10 cellular contexts compared by ENCODE assay signal in genomic region chr2:24045511-24046508, GRCh38. TPM values are rescaled to one million over a fixed set of nuclear protein-coding genes. Genes with fewer than 3 reads are reported as not detected.
DNase-seq lines count a peak whose midpoint lies in the region; ATAC-seq, FAIRE-seq and TF ChIP-seq lines count a peak whose summit lies in the region.
"Had no signal": no experiment of that assay in that cellular context is flagged by ENCODE, and none has a peak within 500 bp of the region (broad histone marks: within the 10 kb centered on the region; RNA-seq: fewer than 3 reads in every experiment).

No MANE protein-coding gene starts in this region.

- FAIRE-seq in keratinocyte (lab: Jason Lieb, UNC): no peak

- H4K20me1 ChIP-seq in keratinocyte (ENCODE audit: control insufficient read depth, extremely low read depth, insufficient read depth, low read length): no peaks in the 10 kb centered on the region

- peaks cover 2% of the 10 kb centered on the region for H3K27me3 Mint-ChIP-seq in activated CD4-positive, alpha-beta memory T cell treated with anti-CD3 and anti-CD28 coated beads, Interleukin-2, amount 10 ng/mL, durations not matched to agents 7 days and 5 days

- H3K4me3 Mint-ChIP-seq in activated CD4-positive, alpha-beta memory T cell treated with anti-CD3 and anti-CD28 coated beads, Interleukin-2, amount 10 ng/mL, durations not matched to agents 7 days and 5 days: peak overlapping the region; percentile 96

- CTCF ChIA-PET in activated CD4-positive, alpha-beta memory T cell treated with anti-CD3 and anti-CD28 coated beads, Interleukin-2, amount 10 ng/mL, durations not matched to agents 7 days and 5 days (lab: Charles Lee): interaction anchor here (1.0 to 2.3 kb wide), 4 partner anchors 31 to 221 kb away, joined by 3 to 20 read pairs (median 3); partner anchors contain the start of genes ATAD2B and SF3B6

- dilution Hi-C loops in keratinocyte (cut with MboI; ENCODE audit: extremely low pct_ligation_motif_present, low sequenced_read_pairs): no loop called here

- intact Hi-C loops in left ventricle myocardium inferior (cut with micrococcal nuclease): no loop called here
- intact Hi-C loops in Right ventricle myocardium superior (cut with DNase I): no loop called here
- intact Hi-C loops in tibial artery (cut with DNase I; ENCODE audit: low total_unique reads): loop anchor here (5.0 kb wide), 1 partner anchor 36 kb away; the partner anchor contains the start of gene TP53I3

- H3K79me2 ChIP-seq in keratinocyte (ENCODE audit: control insufficient read depth, insufficient read depth, low read length): peaks cover 10% of the 10 kb centered on the region

- TF ChIP-seq CTCF in left ventricle myocardium inferior (IDR thresholded peaks at IDR 0.05; ENCODE audit: borderline replicate concordance) (no peak), keratinocyte (optimal IDR thresholded peaks at IDR 0.05 in 1 of 3, IDR thresholded peaks at IDR 0.05 in 1 of 3, conservative IDR thresholded peaks at IDR 0.05 in 1 of 3; ENCODE audit: extremely low read depth in 1 of 3, insufficient read depth in 2 of 3, low read length in 3 of 3) (no peak), tibial artery (IDR thresholded peaks at IDR 0.05) (no peak)

- H3K27ac Mint-ChIP-seq in activated CD4-positive, alpha-beta memory T cell treated with anti-CD3 and anti-CD28 coated beads, Interleukin-2, amount 10 ng/mL, durations not matched to agents 7 days and 5 days: no peak overlapping the region

- DNase-seq in left ventricle myocardium inferior (no peak), Right ventricle myocardium superior (no peak), keratinocyte (ENCODE audit: low read depth, low spot score) (no peak), tibial artery (no peak), NCI-H2171 treated with DMSO at 0.1 percent for 48 hours (lab: John Stamatoyannopoulos, UW) (no peak), NCI-H2227 (lab: John Stamatoyannopoulos, UW; ENCODE audit: unreplicated experiment) (no peak)
- DNase-seq in activated CD4-positive, alpha-beta memory T cell treated with anti-CD3 and anti-CD28 coated beads, Interleukin-2, amount 10 ng/mL, durations not matched to agents 7 days and 5 days: no peak
- DNase-seq: KG1 had no signal

- H2AFZ ChIP-seq in keratinocyte (ENCODE audit: control insufficient read depth, low read length): no peak overlapping the region

- H3K27me3 ChIP-seq in left ventricle myocardium inferior (ENCODE audit: low read depth) (no peaks in the 10 kb centered on the region), keratinocyte (ENCODE audit: control insufficient read depth, extremely low read depth, insufficient read depth, low read length) (no peaks in the 10 kb centered on the region), tibial artery (no peaks in the 10 kb centered on the region)

- ATAC-seq in Right ventricle myocardium superior (ENCODE audit: poor library complexity) (no peak), GM19395 (IDR thresholded peaks at IDR 0.05; ENCODE audit: unreplicated experiment) (no peak)

- no peaks in the 10 kb centered on the region for H3K9me3 ChIP-seq in left ventricle myocardium inferior (replicated peaks)
- no peaks in the 10 kb centered on the region for H3K9me3 ChIP-seq in keratinocyte (ENCODE audit: control insufficient read depth, low read depth, low read length)
- no peaks in the 10 kb centered on the region for H3K9me3 ChIP-seq in tibial artery

- H3K4me1 ChIP-seq in left ventricle myocardium inferior (peaks cover 43% of the 10 kb centered on the region), keratinocyte (ENCODE audit: control insufficient read depth, extremely low read depth, insufficient read depth, low read length) (peaks cover 10% of the 10 kb centered on the region), tibial artery (peaks cover 0 to 42% (median 22%) of the 10 kb centered on the region in 4 donors)

- H3K9me3 Mint-ChIP-seq in activated CD4-positive, alpha-beta memory T cell treated with anti-CD3 and anti-CD28 coated beads, Interleukin-2, amount 10 ng/mL, durations not matched to agents 7 days and 5 days: no peaks in the 10 kb centered on the region

- peaks cover 41% of the 10 kb centered on the region for H3K4me1 Mint-ChIP-seq in activated CD4-positive, alpha-beta memory T cell treated with anti-CD3 and anti-CD28 coated beads, Interleukin-2, amount 10 ng/mL, durations not matched to agents 7 days and 5 days

- POLR2A ChIA-PET in activated CD4-positive, alpha-beta memory T cell treated with anti-CD3 and anti-CD28 coated beads, Interleukin-2, amount 10 ng/mL, durations not matched to agents 7 days and 5 days (lab: Charles Lee): interaction anchor here (1.2 to 1.8 kb wide), 2 partner anchors 31 kb away, joined by 3 to 34 read pairs; partner anchors contain the start of gene SF3B6

- H3K9me1 ChIP-seq in keratinocyte (ENCODE audit: control insufficient read depth, extremely low read depth, insufficient read depth, low read length): no peaks in the 10 kb centered on the region

- H3K9ac ChIP-seq in keratinocyte (ENCODE audit: control insufficient read depth, extremely low read depth, insufficient read depth, low read length): no peak overlapping the region

- H3K36me3 Mint-ChIP-seq in activated CD4-positive, alpha-beta memory T cell treated with anti-CD3 and anti-CD28 coated beads, Interleukin-2, amount 10 ng/mL, durations not matched to agents 7 days and 5 days (ENCODE audit: low read depth): peaks cover 6% of the 10 kb centered on the region

- peak overlapping the region; percentile 71 for H3K4me2 ChIP-seq in keratinocyte (ENCODE audit: control insufficient read depth, extremely low read depth, insufficient read depth, low read depth, low read length)

- H3K27ac ChIP-seq in left ventricle myocardium inferior (replicated peaks) (no peak overlapping the region), keratinocyte (ENCODE audit: control insufficient read depth, insufficient read depth, low read length) (no peak overlapping the region), tibial artery (peak overlapping the region; percentile 84)

- H3K36me3 ChIP-seq in left ventricle myocardium inferior: no peaks in the 10 kb centered on the region
- H3K36me3 ChIP-seq in keratinocyte (ENCODE audit: control insufficient read depth in 2 of 2, extremely low read depth in 1 of 2, insufficient read depth in 2 of 2, low read length in 2 of 2): no peaks in the 10 kb centered on the region
- H3K36me3 ChIP-seq in tibial artery: no peaks in the 10 kb centered on the region

- H3K4me3 ChIP-seq in left ventricle myocardium inferior (peak overlapping the region; percentile 82), keratinocyte (ENCODE audit: control insufficient read depth in 2 of 3, extremely low read depth in 1 of 3, insufficient read depth in 2 of 3, low read depth in 1 of 3, low read length in 3 of 3) (peak overlapping the region in 2 of 3 experiments; percentile 87 to 90), tibial artery (peak overlapping the region in 1 of 2 donors; percentile 86)

RNA-seq across cellular contexts. Expression of gene WDCP, which starts 1.4 kb away (rescaled TPM):
- total RNA-seq in left ventricle myocardium inferior (8.6 TPM), Right ventricle myocardium superior (7.3 TPM)
- 10 to 100 TPM; 18.5 to 19.1 TPM for total RNA-seq in activated CD4-positive, alpha-beta memory T cell treated with anti-CD3 and anti-CD28 coated beads, Interleukin-2, amount 10 ng/mL, durations not matched to agents 7 days and 5 days
- 10.8 to 11.4 TPM (median 11.0 TPM) in 3 replicates for polyA plus RNA-seq in keratinocyte
- 0.49 TPM for polyA plus RNA-seq in keratinocyte (2011; ENCODE audit: low read depth)
- polyA plus RNA-seq in keratinocyte (2011; cell fraction: cytosol; rRNA removed): 4.3 and 8.4 TPM in 2 replicates
- 10.3 and 12.9 TPM in 2 replicates for polyA plus RNA-seq in keratinocyte (2011; cell fraction: nucleus; rRNA removed)
- 1.7 and 6.1 TPM in 2 replicates for polyA plus RNA-seq in keratinocyte (2012; ENCODE audit: low replicate concordance)
- polyA minus RNA-seq in keratinocyte: 22.0 to 24.4 TPM (median 23.3 TPM) in 3 replicates
- 3.6 TPM for polyA minus RNA-seq in keratinocyte (2011; cell fraction: cytosol; rRNA and poly(A)+ RNA removed)
- polyA minus RNA-seq in keratinocyte (2011; cell fraction: nucleus; rRNA and poly(A)+ RNA removed): 6.9 and 16.8 TPM in 2 replicates

RNA-seq across cellular contexts. Expression of gene FKBP1B, which starts 3.7 kb away (rescaled TPM):
- total RNA-seq in left ventricle myocardium inferior (2.1 TPM), Right ventricle myocardium superior (3.1 TPM)
- 1 to 10 TPM; 4.8 to 5.5 TPM for total RNA-seq in activated CD4-positive, alpha-beta memory T cell treated with anti-CD3 and anti-CD28 coated beads, Interleukin-2, amount 10 ng/mL, durations not matched to agents 7 days and 5 days
- 21.9 to 27.9 TPM (median 24.5 TPM) in 3 replicates for polyA plus RNA-seq in keratinocyte
- polyA plus RNA-seq in keratinocyte (2011; ENCODE audit: low read depth): 2.3 TPM
- polyA plus RNA-seq in keratinocyte (2011; cell fraction: cytosol; rRNA removed): 24.8 and 29.9 TPM in 2 replicates
- 9.5 and 11.9 TPM in 2 replicates for polyA plus RNA-seq in keratinocyte (2011; cell fraction: nucleus; rRNA removed)
- polyA plus RNA-seq in keratinocyte (2012; ENCODE audit: low replicate concordance): 7.7 and 16.8 TPM in 2 replicates
- polyA minus RNA-seq in keratinocyte: 9.1 to 16.9 TPM (median 14.9 TPM) in 3 replicates
- 5.8 TPM for polyA minus RNA-seq in keratinocyte (2011; cell fraction: cytosol; rRNA and poly(A)+ RNA removed)
- polyA minus RNA-seq in keratinocyte (2011; cell fraction: nucleus; rRNA and poly(A)+ RNA removed): 1.7 and 2.9 TPM in 2 replicates

RNA-seq across cellular contexts. Expression of gene SF3B6, which starts 30.3 kb away (rescaled TPM):
- 59.7 TPM for total RNA-seq in left ventricle myocardium inferior
- total RNA-seq in Right ventricle myocardium superior: 47.7 TPM
- total RNA-seq in activated CD4-positive, alpha-beta memory T cell treated with anti-CD3 and anti-CD28 coated beads, Interleukin-2, amount 10 ng/mL, durations not matched to agents 7 days and 5 days: 10 to 100 TPM; 87.4 to 88.2 TPM
- polyA plus RNA-seq in keratinocyte: 189 to 347 TPM (median 265 TPM) in 3 replicates
- polyA plus RNA-seq in keratinocyte (2011; ENCODE audit: low read depth): 139 TPM
- 282 and 428 TPM in 2 replicates for polyA plus RNA-seq in keratinocyte (2011; cell fraction: cytosol; rRNA removed)
- 119 and 148 TPM in 2 replicates for polyA plus RNA-seq in keratinocyte (2011; cell fraction: nucleus; rRNA removed)
- polyA plus RNA-seq in keratinocyte (2012; ENCODE audit: low replicate concordance): 200 and 212 TPM in 2 replicates
- polyA minus RNA-seq in keratinocyte: 13.4 to 63.6 TPM (median 36.7 TPM) in 3 replicates
- polyA minus RNA-seq in keratinocyte (2011; cell fraction: cytosol; rRNA and poly(A)+ RNA removed): 74.1 TPM
- polyA minus RNA-seq in keratinocyte (2011; cell fraction: nucleus; rRNA and poly(A)+ RNA removed): 13.5 and 28.2 TPM in 2 replicates

RNA-seq across cellular contexts. Expression of gene MFSD2B, which starts 35.9 kb away (rescaled TPM):
- 0.16 TPM for total RNA-seq in left ventricle myocardium inferior
- total RNA-seq in Right ventricle myocardium superior: not detected
- total RNA-seq in activated CD4-positive, alpha-beta memory T cell treated with anti-CD3 and anti-CD28 coated beads, Interleukin-2, amount 10 ng/mL, durations not matched to agents 7 days and 5 days: under 1 TPM in 1 of 2 experiments, not detected in 1; 0.20 TPM
- polyA plus RNA-seq in keratinocyte: 0.03 to 0.12 TPM (median 0.10 TPM) in 3 replicates
- polyA plus RNA-seq in keratinocyte (2011; ENCODE audit: low read depth): not detected
- 0.19 TPM in 1 of 2 replicates, not detected in the other for polyA plus RNA-seq in keratinocyte (2011; cell fraction: cytosol; rRNA removed)
- polyA plus RNA-seq in keratinocyte (2011; cell fraction: nucleus; rRNA removed): 0.12 TPM in 1 of 2 replicates, not detected in the other
- 0.13 TPM in 1 of 2 replicates, not detected in the other for polyA plus RNA-seq in keratinocyte (2012; ENCODE audit: low replicate concordance)
- 0.06 to 0.30 TPM in 2 of 3 replicates, not detected in the other for polyA minus RNA-seq in keratinocyte
- polyA minus RNA-seq in keratinocyte (2011; cell fraction: cytosol; rRNA and poly(A)+ RNA removed): not detected
- polyA minus RNA-seq in keratinocyte (2011; cell fraction: nucleus; rRNA and poly(A)+ RNA removed): 0.47 TPM in 1 of 2 replicates, not detected in the other
- total RNA-seq: SK-MEL-5 had no signal

RNA-seq across cellular contexts. Expression of gene TP53I3, which starts 38.8 kb away (rescaled TPM):
- total RNA-seq in left ventricle myocardium inferior (7.5 TPM), Right ventricle myocardium superior (15.4 TPM)
- 1 to 10 TPM; 2.7 to 2.9 TPM for total RNA-seq in activated CD4-positive, alpha-beta memory T cell treated with anti-CD3 and anti-CD28 coated beads, Interleukin-2, amount 10 ng/mL, durations not matched to agents 7 days and 5 days
- polyA plus RNA-seq in keratinocyte: 30.9 to 53.9 TPM (median 36.3 TPM) in 3 replicates
- polyA plus RNA-seq in keratinocyte (2011; ENCODE audit: low read depth): 7.9 TPM
- polyA plus RNA-seq in keratinocyte (2011; cell fraction: cytosol; rRNA removed): 29.2 and 37.1 TPM in 2 replicates
- polyA plus RNA-seq in keratinocyte (2011; cell fraction: nucleus; rRNA removed): 66.2 and 74.2 TPM in 2 replicates
- polyA plus RNA-seq in keratinocyte (2012; ENCODE audit: low replicate concordance): 12.3 and 37.3 TPM in 2 replicates
- polyA minus RNA-seq in keratinocyte: 18.4 to 33.0 TPM (median 31.0 TPM) in 3 replicates
- 35.7 TPM for polyA minus RNA-seq in keratinocyte (2011; cell fraction: cytosol; rRNA and poly(A)+ RNA removed)
- 16.5 and 17.1 TPM in 2 replicates for polyA minus RNA-seq in keratinocyte (2011; cell fraction: nucleus; rRNA and poly(A)+ RNA removed)

Comparison
In these comparisons a context has a peak if more than half of its experiments do, and no peak if none do; other contexts are left out.
1. H3K27ac ChIP-seq: peak in tibial artery (2 of 2); none in left ventricle myocardium inferior (single experiment) and keratinocyte (single experiment).